9 cellular contexts compared by ENCODE assay signal in genomic region chr7:27102578-27103442, GRCh38. TPM values are rescaled to one million over a fixed set of nuclear protein-coding genes. Genes with fewer than 3 reads are reported as not detected.
DNase-seq lines count a peak whose midpoint lies in the region; ATAC-seq and TF ChIP-seq lines count a peak whose summit lies in the region.
"Had no signal": no experiment of that assay in that cellular context is flagged by ENCODE, and none has a peak within 500 bp of the region (broad histone marks: within the 10 kb centered on the region; RNA-seq: fewer than 3 reads in every experiment).

Gene HOXA2, minus strand, starts transcription at chr7:27102683. Its CDS starts 183 bp downstream, at chr7:27102500.

- intact Hi-C loops in MCF 10A (cut with micrococcal nuclease) = no loop called here
- intact Hi-C loops in right lobe of liver (cut with DNase I) = no loop called here
- intact Hi-C loops in stomach (cut with DNase I; ENCODE audit: low total_unique reads) = no loop called here

- H3K27me3 Mint-ChIP-seq in MCF 10A (ENCODE audit: insufficient read depth, unreplicated experiment) = no peaks in the 10 kb centered on the region

- H3K27ac ChIP-seq in right lobe of liver (peak within 1 kb of the TSS; percentile 50 to 80 (median 71)), stomach (peak within 1 kb of the TSS; percentile 86 to 99 (median 94))

- peaks cover 61% of the 10 kb centered on the region for H3K36me3 Mint-ChIP-seq in MCF 10A (ENCODE audit: insufficient read depth, unreplicated experiment)

- 4% methylated on average over 27 of the region's 29 CpGs for WGBS in right lobe of liver (ENCODE audit: insufficient coverage, low coverage, low lambda C conversion rate, missing lambda C conversion rate)
- WGBS in stomach, 5 donors = 19 to 35% (median 25%) methylated on average over 29 of the region's 29 CpGs

- DNase-seq in NCI-H82 (lab: John Stamatoyannopoulos, UW) = peak; percentile 76
- DNase-seq in MCF 10A (ENCODE audit: unreplicated experiment) = peak; percentile 61
- DNase-seq in right lobe of liver = no peak
- DNase-seq in stomach = no peak
- DNase-seq in pons (ENCODE audit: low spot score) = no peak
- no peak for DNase-seq in Ammon's horn (ENCODE audit: low spot score)
- DNase-seq in activated naive CD4-positive, alpha-beta T cell (lab: John Stamatoyannopoulos, UW) = no peak
- DNase-seq: NCI-H1436 had no signal

- TF ChIP-seq CTCF in MCF 10A (IDR thresholded peaks at IDR 0.05; ENCODE audit: unreplicated experiment) = no peak
- no peak for TF ChIP-seq CTCF in right lobe of liver (IDR thresholded peaks at IDR 0.05)
- no peak for TF ChIP-seq CTCF in stomach (IDR thresholded peaks at IDR 0.05)

- H3K36me3 ChIP-seq in right lobe of liver (no peaks in the 10 kb centered on the region), stomach (no peaks in the 10 kb centered on the region)

- H3K27ac Mint-ChIP-seq in MCF 10A (ENCODE audit: low read depth, unreplicated experiment) = peak within 1 kb of the TSS; percentile 99

- H3K9me3 ChIP-seq in right lobe of liver = no peaks in the 10 kb centered on the region
- H3K9me3 ChIP-seq in stomach = peaks cover 0 to 4% (median 0%) of the 10 kb centered on the region in 4 donors

- no peak for TF ChIP-seq POLR2A in right lobe of liver (IDR thresholded peaks at IDR 0.05)
- TF ChIP-seq POLR2A in stomach (IDR thresholded peaks at IDR 0.05) = no peak

- peaks cover 0 to 31% of the 10 kb centered on the region in 2 donors for H3K27me3 ChIP-seq in right lobe of liver
- peaks cover 6 to 98% (median 69%) of the 10 kb centered on the region in 3 donors for H3K27me3 ChIP-seq in stomach

- H3K4me1 Mint-ChIP-seq in MCF 10A (ENCODE audit: insufficient read depth, unreplicated experiment) = peaks cover 64% of the 10 kb centered on the region

- peak in 3 of 4 donors; percentile 24 to 40 (median 32) for ATAC-seq in right lobe of liver
- ATAC-seq: HCT116 had no signal

- TF ChIP-seq EP300 in stomach (IDR thresholded peaks at IDR 0.05) = no peak

- H3K4me1 ChIP-seq in right lobe of liver (peaks cover 0 to 3% (median 0%) of the 10 kb centered on the region in 4 donors), stomach (peaks cover under 1 to 46% (median 22%) of the 10 kb centered on the region in 4 donors)

- CTCF ChIA-PET in MCF 10A (lab: Yijun Ruan, JAX) = no interaction called here

- BruUV-seq in MCF 10A (replicated peaks; lab: Mats Ljungman, UMichigan) = no TSS peak

- POLR2A ChIA-PET in MCF 10A (lab: Yijun Ruan, JAX) = interaction anchor here (0.7 to 12.8 kb wide), 7 partner anchors 10 to 575 kb away, joined by 3 to 663 read pairs (median 4); no protein-coding TSS in a partner anchor

- H3K4me3 Mint-ChIP-seq in MCF 10A (ENCODE audit: unreplicated experiment) = peak within 1 kb of the TSS; percentile 83

- no peaks in the 10 kb centered on the region for H3K9me3 Mint-ChIP-seq in MCF 10A (ENCODE audit: unreplicated experiment)

- peak within 1 kb of the TSS in 2 of 3 donors; percentile 23 to 36 for H3K4me3 ChIP-seq in right lobe of liver
- H3K4me3 ChIP-seq in stomach = peak within 1 kb of the TSS; percentile 41 to 81 (median 52)

RNA-seq across cellular contexts. Expression of gene HOXA2, which starts in this region (rescaled TPM):
- total RNA-seq in MCF 10A (2022) (1.2 and 1.4 TPM in 2 replicates), right lobe of liver (under 1 TPM in 3 of 6 experiments, not detected in 3; 0.16 to 0.19 (median 0.17) TPM), stomach (1 to 10 TPM in 3 of 5 donors, under 1 TPM in 1, not detected in 1; 0.89 to 2.3 (median 1.1) TPM)
- 1 to 10 TPM; 1.1 to 3.7 (median 1.2) TPM for polyA plus RNA-seq in stomach

Comparison
In these comparisons a context has a peak if more than half of its experiments do, and no peak if none do; other contexts are left out.
1. Peak in ATAC-seq, H3K4me3 ChIP-seq and H3K27ac ChIP-seq in right lobe of liver; RNA of the gene not detected or under 1 TPM.
2. DNase-seq: peak in NCI-H82 (single experiment) and MCF 10A (single experiment); none in right lobe of liver (0 of 3), stomach (single experiment), pons (single experiment), Ammon's horn (single experiment) and activated naive CD4-positive, alpha-beta T cell (0 of 4).